In the genomic region with DNA sequence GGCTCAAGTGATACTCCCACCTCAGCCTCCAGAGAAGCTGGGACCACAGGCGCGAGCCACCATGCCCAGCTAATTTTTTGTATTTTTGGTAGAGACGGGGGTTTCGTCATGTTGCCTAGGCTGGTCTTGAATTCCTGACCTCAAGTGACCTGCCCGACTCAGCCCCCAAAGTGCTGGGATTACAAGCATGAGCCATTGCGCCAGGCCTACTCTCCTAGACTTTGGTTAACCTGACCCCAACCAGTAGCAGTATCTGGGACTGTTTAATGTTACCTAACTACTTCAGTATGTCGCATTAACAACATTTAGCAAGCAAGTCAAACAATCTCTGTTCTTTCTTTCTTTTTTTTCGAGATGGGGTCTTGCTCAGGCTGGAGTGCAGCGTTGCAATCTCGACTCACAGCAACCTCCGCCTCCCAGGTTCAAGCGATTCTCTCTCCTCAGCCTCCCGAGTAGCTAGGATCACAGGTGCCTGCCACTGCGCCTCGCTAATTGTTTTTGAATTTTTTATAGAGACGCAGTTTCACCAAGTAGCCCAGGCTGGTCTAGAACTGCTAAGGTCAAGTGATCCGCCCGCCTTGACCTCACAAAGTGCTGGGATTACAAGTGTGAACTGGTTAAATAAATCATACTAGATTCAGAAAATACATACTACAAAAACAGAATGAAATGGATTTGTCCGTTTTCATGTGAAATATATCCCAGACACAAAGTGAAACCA, we compare ENCODE assay signal across 1 cellular context.
TF ChIP-seq lines count a peak whose summit lies in the region.

No MANE protein-coding gene starts in this region.

TF ChIP-seq in K562, 482 proteins besides CTCF, POLR2A, EP300 and RAD21:
- TF ChIP-seq, protein P1, sequence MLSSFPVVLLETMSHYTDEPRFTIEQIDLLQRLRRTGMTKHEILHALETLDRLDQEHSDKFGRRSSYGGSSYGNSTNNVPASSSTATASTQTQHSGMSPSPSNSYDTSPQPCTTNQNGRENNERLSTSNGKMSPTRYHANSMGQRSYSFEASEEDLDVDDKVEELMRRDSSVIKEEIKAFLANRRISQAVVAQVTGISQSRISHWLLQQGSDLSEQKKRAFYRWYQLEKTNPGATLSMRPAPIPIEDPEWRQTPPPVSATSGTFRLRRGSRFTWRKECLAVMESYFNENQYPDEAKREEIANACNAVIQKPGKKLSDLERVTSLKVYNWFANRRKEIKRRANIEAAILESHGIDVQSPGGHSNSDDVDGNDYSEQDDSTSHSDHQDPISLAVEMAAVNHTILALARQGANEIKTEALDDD (IDR thresholded peaks at IDR 0.05) = peak; percentile 32; the same call in 1 of the 2 replicates
- no peak for TF ChIP-seq GABPB1 (CRISPR knock-in tag; IDR thresholded peaks at IDR 0.05)
- no peak for TF ChIP-seq CHD2 (IDR thresholded peaks at IDR 0.05; ENCODE audit: low read depth, low read length)
- 0 out of 2 replicates have a peak, but pooled peaks have one; percentile 3 for TF ChIP-seq PHF8 (IDR thresholded peaks at IDR 0.05; ENCODE audit: borderline replicate concordance, low read length)
- TF ChIP-seq, protein P2, sequence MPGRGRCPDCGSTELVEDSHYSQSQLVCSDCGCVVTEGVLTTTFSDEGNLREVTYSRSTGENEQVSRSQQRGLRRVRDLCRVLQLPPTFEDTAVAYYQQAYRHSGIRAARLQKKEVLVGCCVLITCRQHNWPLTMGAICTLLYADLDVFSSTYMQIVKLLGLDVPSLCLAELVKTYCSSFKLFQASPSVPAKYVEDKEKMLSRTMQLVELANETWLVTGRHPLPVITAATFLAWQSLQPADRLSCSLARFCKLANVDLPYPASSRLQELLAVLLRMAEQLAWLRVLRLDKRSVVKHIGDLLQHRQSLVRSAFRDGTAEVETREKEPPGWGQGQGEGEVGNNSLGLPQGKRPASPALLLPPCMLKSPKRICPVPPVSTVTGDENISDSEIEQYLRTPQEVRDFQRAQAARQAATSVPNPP (IDR thresholded peaks at IDR 0.05; ENCODE audit: borderline replicate concordance, insufficient read depth, insufficient read length) = no peak
- no peak for TF ChIP-seq NFIC (IDR thresholded peaks at IDR 0.05)
- TF ChIP-seq, protein P3, sequence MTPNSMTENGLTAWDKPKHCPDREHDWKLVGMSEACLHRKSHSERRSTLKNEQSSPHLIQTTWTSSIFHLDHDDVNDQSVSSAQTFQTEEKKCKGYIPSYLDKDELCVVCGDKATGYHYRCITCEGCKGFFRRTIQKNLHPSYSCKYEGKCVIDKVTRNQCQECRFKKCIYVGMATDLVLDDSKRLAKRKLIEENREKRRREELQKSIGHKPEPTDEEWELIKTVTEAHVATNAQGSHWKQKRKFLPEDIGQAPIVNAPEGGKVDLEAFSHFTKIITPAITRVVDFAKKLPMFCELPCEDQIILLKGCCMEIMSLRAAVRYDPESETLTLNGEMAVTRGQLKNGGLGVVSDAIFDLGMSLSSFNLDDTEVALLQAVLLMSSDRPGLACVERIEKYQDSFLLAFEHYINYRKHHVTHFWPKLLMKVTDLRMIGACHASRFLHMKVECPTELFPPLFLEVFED (CRISPR knock-in tag; conservative IDR thresholded peaks at IDR 0.05) = no peak
